8 cellular contexts compared by ENCODE assay signal in genomic region chr6:110813813-110814487, GRCh38. TPM values are rescaled to one million over a fixed set of nuclear protein-coding genes. Genes with fewer than 3 reads are reported as not detected.
A peak's percentile ranks its signal among the peaks of the same experiment; 100 is the strongest.
DNase-seq lines count a peak whose midpoint lies in the region; ATAC-seq and TF ChIP-seq lines count a peak whose summit lies in the region.

No MANE protein-coding gene starts in this region.

- no peak for ATAC-seq in GM18909 (IDR thresholded peaks at IDR 0.05; ENCODE audit: poor library complexity, unreplicated experiment)

- intact Hi-C loops in ovary (cut with DNase I) = loop anchor here in 3 of 4 donors (2.0 to 10.0 kb wide), 2 partner anchors 61 kb away; partner anchors contain the start of gene AMD1 (in 3 of the 3)

- TF ChIP-seq CTCF in HFF-Myc (IDR thresholded peaks at IDR 0.05; ENCODE audit: low read depth, low read length, missing control alignments) (no peak), fibroblast of mammary gland (conservative IDR thresholded peaks at IDR 0.05; ENCODE audit: control insufficient read depth, insufficient read depth, low read depth, low read length) (no peak), ovary (IDR thresholded peaks at IDR 0.05) (no peak)

- no peaks in the 10 kb centered on the region for H3K36me3 ChIP-seq in ovary

- peak overlapping the region; percentile 85 for H3K4me3 ChIP-seq in HFF-Myc (replicated peaks; ENCODE audit: low read depth, low read length)
- peak overlapping the region; percentile 85 for H3K4me3 ChIP-seq in fibroblast of mammary gland (ENCODE audit: control insufficient read depth, low read depth, low read length)
- peak overlapping the region; percentile 78 for H3K4me3 ChIP-seq in ovary

- peak overlapping the region; percentile 90 to 93 for H3K27ac ChIP-seq in ovary

- H3K27me3 ChIP-seq in ovary = no peaks in the 10 kb centered on the region

- TF ChIP-seq EP300 in ovary (IDR thresholded peaks at IDR 0.05) = no peak

- TF ChIP-seq POLR2A in ovary (IDR thresholded peaks at IDR 0.05) = no peak

- peaks cover 3% of the 10 kb centered on the region for H3K4me1 ChIP-seq in ovary (ENCODE audit: insufficient read depth)

- peak; percentile 44 for DNase-seq in Caki2 (ENCODE audit: low read depth)
- DNase-seq in HFF-Myc (ENCODE audit: extremely low read depth, low read depth) = no peak
- DNase-seq in T-helper 9 cell = peak; percentile 4
- DNase-seq in fibroblast of mammary gland (ENCODE audit: low read depth) = peak; percentile 17
- no peak for DNase-seq in ovary
- no peak for DNase-seq in LoVo (ENCODE audit: low spot score)
- no peak for DNase-seq in NCI-H1436 (lab: John Stamatoyannopoulos, UW)

- WGBS in ovary, 3 donors = 11 to 12% (median 12%) methylated on average over 20 of the region's 20 CpGs

- H3K9me3 ChIP-seq in ovary = no peaks in the 10 kb centered on the region

- in situ Hi-C loops in Caki2 (cut with HindIII; ENCODE audit: low pct_unique_long_range_greater_than_20kb, low sequenced_read_pairs) = no loop called here

RNA-seq across cellular contexts. Expression of gene CDK19, which starts 1.3 kb away (rescaled TPM):
- total RNA-seq in Caki2 (2014; rRNA removed; shearing (Covaris generic); ENCODE audit: low replicate concordance) = 7.6 and 8.9 TPM in 2 replicates
- total RNA-seq in ovary = 10 to 100 TPM in 6 of 7 donors, 1 to 10 TPM in 1; 9.8 to 20.8 (median 18.1) TPM
- 10 to 100 TPM; 12.6 to 15.7 TPM for polyA plus RNA-seq in ovary

Comparison
In these comparisons a context has a peak if more than half of its experiments do, and no peak if none do; other contexts are left out.
1. DNase-seq: peak in Caki2 (single experiment), T-helper 9 cell (single experiment) and fibroblast of mammary gland (single experiment); none in HFF-Myc (single experiment), ovary (0 of 5), LoVo (single experiment) and NCI-H1436 (single experiment).
2. Peak in every context shown above with its lines, with median percentiles within 50 percentile points of each other: H3K4me3 ChIP-seq.